34 cellular contexts compared by ENCODE assay signal in genomic region chr2:232545511-232546375, GRCh38. TPM values are rescaled to one million over a fixed set of nuclear protein-coding genes. Genes with fewer than 3 reads are reported as not detected.
DNase-seq lines count a peak whose midpoint lies in the region; ATAC-seq, FAIRE-seq and TF ChIP-seq lines count a peak whose summit lies in the region.
"Had no signal": no experiment of that assay in that cellular context is flagged by ENCODE, and none has a peak within 500 bp of the region (broad histone marks: within the 10 kb centered on the region; RNA-seq: fewer than 3 reads in every experiment).

No MANE protein-coding gene starts in this region.

- peaks cover 23% of the 10 kb centered on the region; the same call in 2 of the 3 replicates for H3K79me2 ChIP-seq in K562 (ENCODE audit: control insufficient read depth, insufficient read depth, low read length)

- FAIRE-seq in K562 (lab: Jason Lieb, UNC), result no peak
- FAIRE-seq: astrocyte, GM12891, islet of Langerhans had no signal

- H2AFZ ChIP-seq in K562 (ENCODE audit: low read depth, low read length), result no peak overlapping the region

- intact Hi-C loops in K562 (cut with micrococcal nuclease), result no loop called here
- intact Hi-C loops in lower lobe of right lung (cut with DNase I), result no loop called here
- intact Hi-C loops in spleen (cut with DNase I; ENCODE audit: low total_unique reads), result no loop called here

- H4K20me1 ChIP-seq in K562 (replicated peaks; ENCODE audit: control insufficient read depth, insufficient read depth, low read length), result no peaks in the 10 kb centered on the region

- H3K9me3 Mint-ChIP-seq in T-helper 2 cell treated with Interferon-gamma antibody and Interleukin-4, amounts not matched to agents 5 μg/mL and 100 μg/mL, for 36 hours, result peaks cover 6% of the 10 kb centered on the region

- 70% methylated on average over 7 of the region's 17 CpGs for WGBS in K562 (ENCODE audit: insufficient coverage, low coverage, missing lambda C conversion rate)
- 64 to 92% (median 86%) methylated on average over 5 to 17 of the region's 17 CpGs for WGBS in spleen, 5 donors

- peak; percentile 26 for DNase-seq in LHCN-M2 (ENCODE audit: low read depth)
- DNase-seq in K562 (ENCODE audit: extremely low read depth in 1 of 4, low spot score in 3 of 4), result no peak
- DNase-seq in lower lobe of right lung, result peak; percentile 60
- peak; percentile 49 for DNase-seq in spleen
- DNase-seq in effector CD4-positive, alpha-beta T cell, result no peak
- no peak for DNase-seq in T-helper 2 cell treated with Interferon-gamma antibody and Interleukin-4, amounts not matched to agents 5 μg/mL and 100 μg/mL, for 36 hours (ENCODE audit: low spot score)
- DNase-seq: activated CD4-positive, alpha-beta T cell treated with anti-CD3 and anti-CD28 coated beads for 4 hours; activated gamma-delta T cell; Caco-2; DMS53; glutamatergic neuron; Karpas-422; NCI-H1048; NCI-H1694; ovary; SIG-M5; SW 1271; T1000; tibial artery; WERI-Rb-1 had no signal

- H3K4me1 ChIP-seq in K562 (replicated peaks in 1 of 2; ENCODE audit: control insufficient read depth in 2 of 2, insufficient read depth in 2 of 2, low read length in 2 of 2) (peaks cover 0 to 23% of the 10 kb centered on the region in 2 experiments; a peak in 3 of 5 replicates), lower lobe of right lung (peaks cover 10% of the 10 kb centered on the region), spleen (peaks cover 4 to 58% (median 36%) of the 10 kb centered on the region in 6 donors)
- H3K4me1 ChIP-seq: Caco-2 had no signal

- no peaks in the 10 kb centered on the region for H3K27me3 ChIP-seq in K562 (ENCODE audit: control insufficient read depth in 2 of 2, insufficient read depth in 2 of 2, low read length in 2 of 2)
- no peaks in the 10 kb centered on the region for H3K27me3 ChIP-seq in lower lobe of right lung (ENCODE audit: low read depth)
- no peaks in the 10 kb centered on the region for H3K27me3 ChIP-seq in spleen (replicated peaks in 1 of 7)
- H3K27me3 ChIP-seq: cardiac muscle cell, ovary, Peyer's patch, right atrium auricular region had no signal

- no peak for ATAC-seq in K562
- ATAC-seq in lower lobe of right lung, result peak; percentile 42 to 54
- no peak for ATAC-seq in HG03342 (IDR thresholded peaks at IDR 0.05; ENCODE audit: unreplicated experiment)
- ATAC-seq: HCT116 had no signal

- CTCF ChIA-PET in K562 (lab: Yijun Ruan, JAX; ENCODE audit: low intra/inter-chr PET ratio), result no interaction called here

- no peak for TF ChIP-seq CTCF in K562 (IDR thresholded peaks at IDR 0.05 in 2 of 3, conservative IDR thresholded peaks at IDR 0.05 in 1 of 3; ENCODE audit: insufficient read depth in 2 of 3, low read depth in 1 of 3, low read length in 3 of 3)
- TF ChIP-seq CTCF in lower lobe of right lung (IDR thresholded peaks at IDR 0.05), result no peak
- TF ChIP-seq CTCF in spleen (IDR thresholded peaks at IDR 0.05 in 8 of 11, conservative IDR thresholded peaks at IDR 0.05 in 3 of 11), result no peak

- H3K4me3 Mint-ChIP-seq in T-helper 2 cell treated with Interferon-gamma antibody and Interleukin-4, amounts not matched to agents 5 μg/mL and 100 μg/mL, for 36 hours, result no peak overlapping the region

- no peak overlapping the region for H3K4me3 ChIP-seq in K562
- no peak overlapping the region for H3K4me3 ChIP-seq in lower lobe of right lung
- no peak overlapping the region for H3K4me3 ChIP-seq in spleen
- H3K4me3 ChIP-seq: cardiac muscle cell, ovary, Peyer's patch, right atrium auricular region, tibial artery had no signal

- no peaks in the 10 kb centered on the region for H3K27me3 Mint-ChIP-seq in T-helper 2 cell treated with Interferon-gamma antibody and Interleukin-4, amounts not matched to agents 5 μg/mL and 100 μg/mL, for 36 hours (ENCODE audit: low read depth)

- no peak for TF ChIP-seq RAD21 in K562 (CRISPR knock-in tag; conservative IDR thresholded peaks at IDR 0.05 in 1 of 2, IDR thresholded peaks at IDR 0.05 in 1 of 2)

- H3K4me2 ChIP-seq in K562 (ENCODE audit: insufficient read depth, low read length), result no peak overlapping the region

- POLR2A ChIA-PET in K562 (lab: Yijun Ruan, JAX), result interaction anchor here (0.7 to 2.2 kb wide), 3 partner anchors 14 to 345 kb away, joined by 3 to 5 read pairs (median 3); no protein-coding TSS in a partner anchor

- H3K27ac ChIP-seq in K562 (ENCODE audit: extremely low read depth, low read depth, low read length), result no peak overlapping the region
- no peak overlapping the region for H3K27ac ChIP-seq in lower lobe of right lung
- H3K27ac ChIP-seq in spleen, result no peak overlapping the region
- H3K27ac ChIP-seq: C4-2B, cardiac muscle cell, ovary, Peyer's patch, right atrium auricular region, tibial artery, WERI-Rb-1 had no signal

- in situ Hi-C loops in K562 (cut with MboI), result no loop called here

- H3K36me3 ChIP-seq in K562 (ENCODE audit: control insufficient read depth, insufficient read depth, low read length) (peaks cover 15% of the 10 kb centered on the region; the same call in 2 of the 3 replicates), lower lobe of right lung (no peaks in the 10 kb centered on the region), spleen (peaks cover 0 to 39% (median 0%) of the 10 kb centered on the region in 6 donors)
- H3K36me3 ChIP-seq: cardiac muscle cell, ovary, Peyer's patch had no signal

- TF ChIP-seq POLR2A in K562 (conservative IDR thresholded peaks at IDR 0.05), result no peak
- no peak for TF ChIP-seq POLR2A in spleen (IDR thresholded peaks at IDR 0.05)

- no peaks in the 10 kb centered on the region for H3K9me1 ChIP-seq in K562 (ENCODE audit: control insufficient read depth, insufficient read depth, low read length)

- no TSS peak for BruUV-seq in K562 (replicated peaks; lab: Mats Ljungman, UMichigan)

- H3K9ac ChIP-seq in K562 (ENCODE audit: insufficient read depth in 1 of 2, low read depth in 2 of 2, low read length in 2 of 2), result no peak overlapping the region; a peak in 1 of 4 replicates

- H3K36me3 Mint-ChIP-seq in T-helper 2 cell treated with Interferon-gamma antibody and Interleukin-4, amounts not matched to agents 5 μg/mL and 100 μg/mL, for 36 hours (ENCODE audit: low read depth), result peaks cover 22% of the 10 kb centered on the region

- peaks cover 18% of the 10 kb centered on the region for H3K4me1 Mint-ChIP-seq in T-helper 2 cell treated with Interferon-gamma antibody and Interleukin-4, amounts not matched to agents 5 μg/mL and 100 μg/mL, for 36 hours (ENCODE audit: low read depth)

- no peak for TF ChIP-seq EP300 in K562 (IDR thresholded peaks at IDR 0.05; ENCODE audit: low read length)

- H3K9me3 ChIP-seq in K562 (replicated peaks; ENCODE audit: control insufficient read depth, insufficient read depth, low read depth, low read length) (no peaks in the 10 kb centered on the region), lower lobe of right lung (no peaks in the 10 kb centered on the region), spleen (peaks cover 0 to 4% (median 0%) of the 10 kb centered on the region in 8 donors)
- H3K9me3 ChIP-seq: Caco-2, ovary, Peyer's patch, tibial artery had no signal

- H3K27ac Mint-ChIP-seq in T-helper 2 cell treated with Interferon-gamma antibody and Interleukin-4, amounts not matched to agents 5 μg/mL and 100 μg/mL, for 36 hours, result no peak overlapping the region
- H3K27ac Mint-ChIP-seq: nephron had no signal

RNA-seq across cellular contexts. Expression of gene TIGD1, which starts 4.6 kb away (rescaled TPM):
- total RNA-seq in LHCN-M2 (2014; rRNA removed) (5.0 and 5.1 TPM in 2 replicates), K562 (2014; rRNA removed) (5.4 and 6.4 TPM in 2 replicates), K562 (2014; rRNA removed; fragmentation: Illumina TruSeq; extraction: Trizol) (7.7 and 8.9 TPM in 2 replicates), K562 (2015; rRNA removed; fragmentation: Illumina TruSeq; extraction: Trizol) (6.3 and 6.4 TPM in 2 replicates), K562 (2021) (7.0 and 7.1 TPM in 2 replicates), lower lobe of right lung (3.7 TPM), spleen (10 to 100 TPM in 3 of 7 donors, 1 to 10 TPM in 4; 5.1 to 13.5 (median 9.9) TPM)
- polyA plus RNA-seq in LHCN-M2 (2012), result 1.6 TPM
- 21.5 and 44.0 TPM in 2 replicates for total RNA-seq in K562 (2011; cell fraction: chromatin; rRNA removed; ENCODE audit: low replicate concordance)
- 17.1 and 20.8 TPM in 2 replicates for total RNA-seq in K562 (2011; cell fraction: nucleolus; rRNA removed)
- total RNA-seq in K562 (2011; cell fraction: nucleoplasm; rRNA removed), result 17.3 and 24.3 TPM in 2 replicates
- polyA plus RNA-seq in K562 (2011; rRNA removed) (9.8 TPM in 2 replicates), K562 (2014; fragmentation: Illumina TruSeq; extraction: Trizol) (6.6 and 7.0 TPM in 2 replicates), K562 (2014; fragmentation: Nextera tagmentation; extraction: Ambion mirVana) (1 to 10 TPM; 2.0 to 5.4 TPM), K562 (2014; rRNA removed) (9.0 and 10.1 TPM in 2 replicates), spleen (1 to 10 TPM; 4.4 to 8.3 (median 6.0) TPM)
- 3.9 and 7.2 TPM in 2 replicates for polyA plus RNA-seq in K562 (2011; cell fraction: cytosol; rRNA removed)
- polyA plus RNA-seq in K562 (2011; cell fraction: nucleus; rRNA removed), result 22.4 and 25.0 TPM in 2 replicates
- polyA plus RNA-seq in K562 (2012), result 3.9 and 7.4 TPM in 2 replicates
- polyA minus RNA-seq in K562 (2011; rRNA and poly(A)+ RNA removed), result 10.9 and 13.6 TPM in 2 replicates
- 3.1 and 3.2 TPM in 2 replicates for polyA minus RNA-seq in K562 (2011; cell fraction: cytosol; rRNA and poly(A)+ RNA removed)
- 16.4 and 27.3 TPM in 2 replicates for polyA minus RNA-seq in K562 (2011; cell fraction: nucleus; rRNA and poly(A)+ RNA removed)

RNA-seq across cellular contexts. Expression of gene EIF4E2, which starts 4.7 kb away (rescaled TPM):
- total RNA-seq in LHCN-M2 (2014; rRNA removed), result 61.4 and 61.8 TPM in 2 replicates
- 109 TPM for polyA plus RNA-seq in LHCN-M2 (2012)
- total RNA-seq in K562 (2011; cell fraction: chromatin; rRNA removed; ENCODE audit: low replicate concordance), result 27.4 and 63.2 TPM in 2 replicates
- total RNA-seq in K562 (2011; cell fraction: nucleolus; rRNA removed), result 23.7 and 30.0 TPM in 2 replicates
- 38.7 and 47.6 TPM in 2 replicates for total RNA-seq in K562 (2011; cell fraction: nucleoplasm; rRNA removed)
- 63.5 and 82.7 TPM in 2 replicates for total RNA-seq in K562 (2014; rRNA removed)
- 81.0 and 96.4 TPM in 2 replicates for total RNA-seq in K562 (2014; rRNA removed; fragmentation: Illumina TruSeq; extraction: Trizol)
- total RNA-seq in K562 (2015; rRNA removed; fragmentation: Illumina TruSeq; extraction: Trizol), result 89.7 and 104 TPM in 2 replicates
- total RNA-seq in K562 (2021), result 51.3 and 53.9 TPM in 2 replicates
- polyA plus RNA-seq in K562 (2011; rRNA removed), result 17.8 and 33.9 TPM in 2 replicates
- 23.0 and 25.1 TPM in 2 replicates for polyA plus RNA-seq in K562 (2011; cell fraction: cytosol; rRNA removed)
- polyA plus RNA-seq in K562 (2011; cell fraction: nucleus; rRNA removed), result 35.6 and 40.4 TPM in 2 replicates
- polyA plus RNA-seq in K562 (2012), result 41.0 and 76.0 TPM in 2 replicates
- 85.4 and 89.1 TPM in 2 replicates for polyA plus RNA-seq in K562 (2014; fragmentation: Illumina TruSeq; extraction: Trizol)
- polyA plus RNA-seq in K562 (2014; fragmentation: Nextera tagmentation; extraction: Ambion mirVana), result 100 to 1,000 TPM in 1 of 2 experiments, 10 to 100 TPM in 1; 77.5 to 169 TPM
- polyA plus RNA-seq in K562 (2014; rRNA removed), result 49.3 and 54.4 TPM in 2 replicates
- 19.9 and 20.6 TPM in 2 replicates for polyA minus RNA-seq in K562 (2011; rRNA and poly(A)+ RNA removed)
- polyA minus RNA-seq in K562 (2011; cell fraction: cytosol; rRNA and poly(A)+ RNA removed), result 8.9 and 12.3 TPM in 2 replicates
- 11.4 and 28.1 TPM in 2 replicates for polyA minus RNA-seq in K562 (2011; cell fraction: nucleus; rRNA and poly(A)+ RNA removed)
- 68.1 TPM for total RNA-seq in lower lobe of right lung
- 10 to 100 TPM; 39.8 to 61.1 (median 49.0) TPM for total RNA-seq in spleen
- 10 to 100 TPM; 29.3 to 42.9 (median 41.4) TPM for polyA plus RNA-seq in spleen

RNA-seq across cellular contexts. Expression of gene CHRNG, which starts 6.3 kb away (rescaled TPM):
- total RNA-seq in LHCN-M2 (2014; rRNA removed), result 0.83 and 5.5 TPM in 2 replicates
- 0.52 TPM for polyA plus RNA-seq in LHCN-M2 (2012)
- not detected in 2 replicates for total RNA-seq in K562 (2011; cell fraction: chromatin; rRNA removed; ENCODE audit: low replicate concordance)
- total RNA-seq in K562 (2011; cell fraction: nucleolus; rRNA removed), result not detected in 2 replicates
- total RNA-seq in K562 (2011; cell fraction: nucleoplasm; rRNA removed), result not detected in 2 replicates
- not detected in 2 replicates for total RNA-seq in K562 (2014; rRNA removed)
- not detected in 2 replicates for total RNA-seq in K562 (2014; rRNA removed; fragmentation: Illumina TruSeq; extraction: Trizol)
- not detected in 2 replicates for total RNA-seq in K562 (2015; rRNA removed; fragmentation: Illumina TruSeq; extraction: Trizol)
- total RNA-seq in K562 (2021), result not detected in 2 replicates
- not detected in 2 replicates for polyA plus RNA-seq in K562 (2011; rRNA removed)
- polyA plus RNA-seq in K562 (2011; cell fraction: cytosol; rRNA removed), result not detected in 2 replicates
- polyA plus RNA-seq in K562 (2011; cell fraction: nucleus; rRNA removed), result not detected in 2 replicates
- 0.07 TPM in 1 of 2 replicates, not detected in the other for polyA plus RNA-seq in K562 (2012)
- not detected in 2 replicates for polyA plus RNA-seq in K562 (2014; fragmentation: Illumina TruSeq; extraction: Trizol)
- not detected for polyA plus RNA-seq in K562 (2014; fragmentation: Nextera tagmentation; extraction: Ambion mirVana)
- polyA plus RNA-seq in K562 (2014; rRNA removed), result not detected in 2 replicates
- not detected in 2 replicates for polyA minus RNA-seq in K562 (2011; rRNA and poly(A)+ RNA removed)
- not detected in 2 replicates for polyA minus RNA-seq in K562 (2011; cell fraction: cytosol; rRNA and poly(A)+ RNA removed)
- not detected in 2 replicates for polyA minus RNA-seq in K562 (2011; cell fraction: nucleus; rRNA and poly(A)+ RNA removed)
- not detected for total RNA-seq in lower lobe of right lung
- total RNA-seq in spleen, result not detected
- polyA plus RNA-seq in spleen, result under 1 TPM in 1 of 3 donors, not detected in 2; 0.06 TPM
- total RNA-seq: activated CD8-positive, alpha-beta memory T cell treated with anti-CD3 and anti-CD28 coated beads for 36 hours; astrocyte; Caco-2; cardiac muscle cell; liver; mucosa of gallbladder; ovary; Peyer's patch; right atrium auricular region had no signal
- polyA plus RNA-seq: esophagus, liver, ovary had no signal

RNA-seq across cellular contexts. Expression of gene CHRND, which starts 19.8 kb away (rescaled TPM):
- total RNA-seq in LHCN-M2 (2014; rRNA removed) (1.1 and 7.1 TPM in 2 replicates), K562 (2014; rRNA removed) (not detected in 2 replicates), K562 (2014; rRNA removed; fragmentation: Illumina TruSeq; extraction: Trizol) (not detected in 2 replicates), K562 (2015; rRNA removed; fragmentation: Illumina TruSeq; extraction: Trizol) (not detected in 2 replicates), K562 (2021) (not detected in 2 replicates), lower lobe of right lung (not detected), spleen (under 1 TPM in 1 of 7 donors, not detected in 6; 0.32 TPM)
- polyA plus RNA-seq in LHCN-M2 (2012), result 0.43 TPM
- total RNA-seq in K562 (2011; cell fraction: chromatin; rRNA removed; ENCODE audit: low replicate concordance), result not detected in 2 replicates
- not detected in 2 replicates for total RNA-seq in K562 (2011; cell fraction: nucleolus; rRNA removed)
- not detected in 2 replicates for total RNA-seq in K562 (2011; cell fraction: nucleoplasm; rRNA removed)
- polyA plus RNA-seq in K562 (2011; rRNA removed) (not detected in 2 replicates), K562 (2014; fragmentation: Illumina TruSeq; extraction: Trizol) (not detected in 2 replicates), K562 (2014; fragmentation: Nextera tagmentation; extraction: Ambion mirVana) (not detected), K562 (2014; rRNA removed) (not detected in 2 replicates), spleen (not detected)
- polyA plus RNA-seq in K562 (2011; cell fraction: cytosol; rRNA removed), result not detected in 2 replicates
- polyA plus RNA-seq in K562 (2011; cell fraction: nucleus; rRNA removed), result not detected in 2 replicates
- polyA plus RNA-seq in K562 (2012), result not detected in 2 replicates
- not detected in 2 replicates for polyA minus RNA-seq in K562 (2011; rRNA and poly(A)+ RNA removed)
- polyA minus RNA-seq in K562 (2011; cell fraction: cytosol; rRNA and poly(A)+ RNA removed), result not detected in 2 replicates
- not detected in 2 replicates for polyA minus RNA-seq in K562 (2011; cell fraction: nucleus; rRNA and poly(A)+ RNA removed)
- total RNA-seq: activated CD8-positive, alpha-beta memory T cell treated with anti-CD3 and anti-CD28 coated beads for 36 hours; astrocyte; Caco-2; liver; mucosa of gallbladder; Peyer's patch had no signal
- polyA plus RNA-seq: esophagus, liver, ovary had no signal

RNA-seq across cellular contexts. Expression of gene PRSS56, which starts 25.6 kb away (rescaled TPM):
- total RNA-seq in LHCN-M2 (2014; rRNA removed) (0.40 and 0.71 TPM in 2 replicates), K562 (2014; rRNA removed) (not detected in 2 replicates), K562 (2014; rRNA removed; fragmentation: Illumina TruSeq; extraction: Trizol) (not detected in 2 replicates), K562 (2015; rRNA removed; fragmentation: Illumina TruSeq; extraction: Trizol) (not detected in 2 replicates), K562 (2021) (not detected in 2 replicates), lower lobe of right lung (not detected), spleen (under 1 TPM in 1 of 7 donors, not detected in 6; 0.13 TPM)
- 0.05 TPM for polyA plus RNA-seq in LHCN-M2 (2012)
- total RNA-seq in K562 (2011; cell fraction: chromatin; rRNA removed; ENCODE audit: low replicate concordance), result not detected in 2 replicates
- total RNA-seq in K562 (2011; cell fraction: nucleolus; rRNA removed), result not detected in 2 replicates
- total RNA-seq in K562 (2011; cell fraction: nucleoplasm; rRNA removed), result not detected in 2 replicates
- polyA plus RNA-seq in K562 (2011; rRNA removed) (not detected in 2 replicates), K562 (2014; fragmentation: Illumina TruSeq; extraction: Trizol) (not detected in 2 replicates), K562 (2014; fragmentation: Nextera tagmentation; extraction: Ambion mirVana) (not detected), K562 (2014; rRNA removed) (not detected in 2 replicates), spleen (under 1 TPM in 1 of 3 donors, not detected in 2; 0.04 TPM)
- not detected in 2 replicates for polyA plus RNA-seq in K562 (2011; cell fraction: cytosol; rRNA removed)
- not detected in 2 replicates for polyA plus RNA-seq in K562 (2011; cell fraction: nucleus; rRNA removed)
- polyA plus RNA-seq in K562 (2012), result not detected in 2 replicates
- polyA minus RNA-seq in K562 (2011; rRNA and poly(A)+ RNA removed), result not detected in 2 replicates
- polyA minus RNA-seq in K562 (2011; cell fraction: cytosol; rRNA and poly(A)+ RNA removed), result not detected in 2 replicates
- not detected in 2 replicates for polyA minus RNA-seq in K562 (2011; cell fraction: nucleus; rRNA and poly(A)+ RNA removed)
- total RNA-seq: activated CD8-positive, alpha-beta memory T cell treated with anti-CD3 and anti-CD28 coated beads for 36 hours; astrocyte; Caco-2; cardiac muscle cell; liver; mucosa of gallbladder; Peyer's patch had no signal
- polyA plus RNA-seq: cardiac muscle cell, esophagus, ovary had no signal

Comparison
In these comparisons a context has a peak if more than half of its experiments do, and no peak if none do; other contexts are left out.
1. DNase-seq: peak in LHCN-M2 (single experiment), lower lobe of right lung (single experiment) and spleen (single experiment); none in K562 (0 of 4), effector CD4-positive, alpha-beta T cell (single experiment) and T-helper 2 cell treated with Interferon-gamma antibody and Interleukin-4, amounts not matched to agents 5 μg/mL and 100 μg/mL, for 36 hours (single experiment).
2. ATAC-seq: peak in lower lobe of right lung (2 of 2); none in K562 (single experiment) and HG03342 (single experiment).